ENCODE assay signal across 8 cellular contexts in the genomic region with DNA sequence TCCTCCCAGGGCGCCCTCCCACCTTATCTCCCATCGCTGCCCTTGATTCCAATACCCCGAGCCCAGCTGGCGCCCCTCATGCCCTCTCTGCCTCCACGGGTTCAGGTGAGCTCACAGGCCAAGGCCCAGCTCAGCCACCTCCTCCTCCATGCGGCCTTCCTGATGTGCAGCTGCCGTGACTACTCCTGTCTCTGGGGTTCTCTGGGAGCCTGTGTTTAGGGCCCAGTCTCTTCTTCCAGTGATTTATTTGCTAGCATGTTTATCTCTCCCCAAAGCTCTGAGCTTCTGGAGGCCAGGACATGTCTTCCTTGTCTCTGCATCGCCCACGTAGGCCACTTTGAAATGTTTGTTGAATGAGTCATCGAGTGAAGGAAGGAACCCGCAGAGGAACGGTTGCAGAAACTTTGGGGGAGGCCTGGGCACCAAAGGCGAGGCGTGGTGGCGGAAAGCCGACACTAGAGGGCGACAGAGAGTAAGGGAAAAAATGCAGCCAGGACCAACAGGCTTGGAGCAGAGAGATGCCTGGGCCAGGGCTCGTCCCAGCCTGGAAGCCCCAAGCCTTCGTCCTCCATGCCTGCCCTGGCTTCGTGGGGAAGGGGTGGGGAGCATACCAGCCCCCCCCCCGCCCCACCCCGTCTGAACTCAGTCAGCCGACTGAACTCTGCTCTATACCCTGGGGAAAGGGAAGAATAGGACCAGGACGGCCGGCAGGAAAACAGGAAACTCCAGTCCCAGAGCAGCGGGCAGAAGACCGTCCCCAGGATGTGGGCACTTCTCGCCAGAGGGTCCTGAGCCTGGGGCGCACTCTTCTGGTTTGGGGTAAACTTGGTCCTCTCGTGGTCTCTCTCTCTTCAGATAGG. TPM values are rescaled to one million over a fixed set of nuclear protein-coding genes. Genes with fewer than 3 reads are reported as not detected.
A peak's percentile ranks its signal among the peaks of the same experiment; 100 is the strongest.
DNase-seq lines count a peak whose midpoint lies in the region; ATAC-seq and TF ChIP-seq lines count a peak whose summit lies in the region.

No MANE protein-coding gene starts in this region.

- peak overlapping the region; percentile 31 for H3K4me3 Mint-ChIP-seq in activated CD8-positive, alpha-beta T cell treated with anti-CD3 and anti-CD28 coated beads for 36 hours
- no peak overlapping the region for H3K4me3 Mint-ChIP-seq in memory B cell

- peaks cover 13% of the 10 kb centered on the region for H3K4me1 Mint-ChIP-seq in activated CD8-positive, alpha-beta T cell treated with anti-CD3 and anti-CD28 coated beads for 36 hours (ENCODE audit: low read depth)
- H3K4me1 Mint-ChIP-seq in memory B cell = peaks cover 2% of the 10 kb centered on the region

- ATAC-seq in HG03378 (IDR thresholded peaks at IDR 0.05; ENCODE audit: unreplicated experiment) (peak; percentile 86), memory B cell (ENCODE audit: low read depth) (peak; percentile 75)
- peak; percentile 94 for ATAC-seq in activated CD8-positive, alpha-beta T cell treated with anti-CD3 and anti-CD28 coated beads for 36 hours

- H3K4me3 ChIP-seq in BJ (ENCODE audit: low read depth, low read length) = peak overlapping the region; percentile 14

- H3K27me3 ChIP-seq in BJ (ENCODE audit: control insufficient read depth, insufficient read depth, low read length) = no peaks in the 10 kb centered on the region

- POLR2A ChIA-PET in BJ (lab: Charles Lee) = interaction anchor here (0.8 to 1.2 kb wide), 2 partner anchors 14 to 26 kb away, joined by 3 to 4 read pairs; no protein-coding TSS in a partner anchor
- POLR2A ChIA-PET in activated CD8-positive, alpha-beta T cell treated with anti-CD3 and anti-CD28 coated beads for 36 hours (lab: Charles Lee) = interaction anchor here (0.7 to 1.1 kb wide), 5 partner anchors 12 to 162 kb away, joined by 3 to 5 read pairs (median 4); no protein-coding TSS in a partner anchor

- H3K36me3 ChIP-seq in BJ (ENCODE audit: control insufficient read depth, insufficient read depth, low read length) = no peaks in the 10 kb centered on the region

- H3K27ac Mint-ChIP-seq in activated CD8-positive, alpha-beta T cell treated with anti-CD3 and anti-CD28 coated beads for 36 hours = peak overlapping the region; percentile 81
- H3K27ac Mint-ChIP-seq in memory B cell = no peak overlapping the region

- H3K27me3 Mint-ChIP-seq in activated CD8-positive, alpha-beta T cell treated with anti-CD3 and anti-CD28 coated beads for 36 hours = no peaks in the 10 kb centered on the region
- peaks cover 7% of the 10 kb centered on the region for H3K27me3 Mint-ChIP-seq in memory B cell

- peak; percentile 97 for TF ChIP-seq CTCF in BJ (IDR thresholded peaks at IDR 0.05; ENCODE audit: insufficient read depth, low read depth, low read length)
- peak; percentile 96 for TF ChIP-seq CTCF in activated CD8-positive, alpha-beta T cell treated with anti-CD3 and anti-CD28 coated beads for 36 hours (IDR thresholded peaks at IDR 0.05)

- intact Hi-C loops in activated CD8-positive, alpha-beta T cell treated with anti-CD3 and anti-CD28 coated beads for 36 hours (cut with micrococcal nuclease) = no loop called here

- in situ Hi-C loops in GM18951 (cut with MboI; ENCODE audit: low sequenced_read_pairs, unreplicated experiment) = no loop called here

- H3K36me3 Mint-ChIP-seq in activated CD8-positive, alpha-beta T cell treated with anti-CD3 and anti-CD28 coated beads for 36 hours (ENCODE audit: low read depth) = no peaks in the 10 kb centered on the region
- no peaks in the 10 kb centered on the region for H3K36me3 Mint-ChIP-seq in memory B cell

- CTCF ChIA-PET in BJ (lab: Yijun Ruan, JAX) = interaction anchor here (0.6 to 6.0 kb wide), 19 partner anchors 9 to 1344 kb away, joined by 3 to 136 read pairs (median 4); no protein-coding TSS in a partner anchor
- CTCF ChIA-PET in activated CD8-positive, alpha-beta T cell treated with anti-CD3 and anti-CD28 coated beads for 36 hours (lab: Charles Lee) = interaction anchor here (0.7 to 4.8 kb wide), 28 partner anchors 8 to 121 kb away, joined by 3 to 78 read pairs (median 4); partner anchors contain the start of genes HSPB1, SRRM3 and YWHAG

- no peaks in the 10 kb centered on the region for H3K9me3 Mint-ChIP-seq in activated CD8-positive, alpha-beta T cell treated with anti-CD3 and anti-CD28 coated beads for 36 hours
- no peaks in the 10 kb centered on the region for H3K9me3 Mint-ChIP-seq in memory B cell

- TF ChIP-seq POLR2A in GM18951 (IDR thresholded peaks at IDR 0.05; ENCODE audit: extremely low read depth, insufficient read depth, insufficient read length) = peak; percentile 24

- DNase-seq in BJ (ENCODE audit: low read depth) = peak; percentile 92
- peak; percentile 67 for DNase-seq in NCI-H774 (lab: John Stamatoyannopoulos, UW)
- peak; percentile 95 for DNase-seq in activated CD8-positive, alpha-beta T cell treated with anti-CD3 and anti-CD28 coated beads for 36 hours
- DNase-seq in effector CD8-positive, alpha-beta T cell (lab: John Stamatoyannopoulos, UW) = peak; percentile 78
- peak; percentile 81 to 90 for DNase-seq in memory B cell (ENCODE audit: low spot score in 2 of 2)
- DNase-seq in stimulated activated CD4-positive, alpha-beta T cell treated with anti-CD3 and anti-CD28 coated beads, TNF-alpha, amount 100 ng/mL, for 48 hours (ENCODE audit: low read depth in 3 of 3) = peak; percentile 84 to 91 (median 87)

RNA-seq across cellular contexts. Expression of gene HSPB1, which starts 10.9 kb away (rescaled TPM):
- polyA plus RNA-seq in BJ (2011; rRNA removed) = 642 and 966 TPM in 2 replicates
- polyA minus RNA-seq in BJ (2011; rRNA and poly(A)+ RNA removed) = 142 and 174 TPM in 2 replicates
- total RNA-seq in activated CD8-positive, alpha-beta T cell treated with anti-CD3 and anti-CD28 coated beads for 36 hours = 100 to 1,000 TPM; 104 to 109 TPM

Comparison
In these comparisons a context has a peak if more than half of its experiments do, and no peak if none do; other contexts are left out.
1. Peak in every context shown above with its lines: DNase-seq, ATAC-seq and H3K4me3 ChIP-seq.